Comparison of ENCODE assay signal across 1 cellular context in genomic region chr5:76319673-76320072, GRCh38.
TF ChIP-seq lines count a peak whose summit lies in the region.

No MANE protein-coding gene starts in this region.

TF ChIP-seq in K562, 482 proteins besides CTCF, POLR2A, EP300 and RAD21 (continued from another document and continues in another):
- no peak for TF ChIP-seq ZHX1 (conservative IDR thresholded peaks at IDR 0.05; ENCODE audit: low read length)
- peak; percentile 32; the same call in 1 of the 2 replicates for TF ChIP-seq VEZF1 (CRISPR knock-in tag; IDR thresholded peaks at IDR 0.05)
- TF ChIP-seq BHLHE40 (IDR thresholded peaks at IDR 0.05; ENCODE audit: low read length) = peak; percentile 28; the same call in 1 of the 2 replicates
- no peak for TF ChIP-seq PHB (CRISPR knock-in tag; IDR thresholded peaks at IDR 0.05)
- peak in 1 of 2 experiments; percentile 26; a peak in 1 of 4 replicates for TF ChIP-seq ZNF639 (CRISPR knock-in tag; conservative IDR thresholded peaks at IDR 0.05 in 1 of 2, IDR thresholded peaks at IDR 0.05 in 1 of 2)
- TF ChIP-seq STAT5A (IDR thresholded peaks at IDR 0.05; ENCODE audit: borderline replicate concordance, low read length) = peak; percentile 87
- no peak for TF ChIP-seq HNRNPUL1 (IDR thresholded peaks at IDR 0.05; ENCODE audit: low read length)
- peak; percentile 97 for TF ChIP-seq MEIS2 (IDR thresholded peaks at IDR 0.05; ENCODE audit: partially characterized antibody)
- TF ChIP-seq ZBTB33 (CRISPR knock-in tag; IDR thresholded peaks at IDR 0.05) = no peak
- TF ChIP-seq SMAD4 (CRISPR knock-in tag; conservative IDR thresholded peaks at IDR 0.05) = peak; percentile 49; the same call in 1 of the 2 replicates
- no peak for TF ChIP-seq FOS (IDR thresholded peaks at IDR 0.05; ENCODE audit: extremely low read depth, insufficient read length)
- no peak for TF ChIP-seq FOXP4 (CRISPR knock-in tag; IDR thresholded peaks at IDR 0.05; ENCODE audit: borderline replicate concordance)
- peak; percentile 78; the same call in 1 of the 2 replicates for TF ChIP-seq ZNF644 (tag; IDR thresholded peaks at IDR 0.05; ENCODE audit: low read depth)
- TF ChIP-seq ZBED1 (IDR thresholded peaks at IDR 0.05) = no peak
- peak; percentile 83; the same call in 1 of the 2 replicates for TF ChIP-seq ZNF766 (CRISPR knock-in tag; conservative IDR thresholded peaks at IDR 0.05)
- TF ChIP-seq CTBP1 (IDR thresholded peaks at IDR 0.05; ENCODE audit: borderline replicate concordance) = peak; percentile 57; the same call in 1 of the 2 replicates
- TF ChIP-seq JUND (IDR thresholded peaks at IDR 0.05; ENCODE audit: borderline replicate concordance, low read depth, low read length) = peak; percentile 69
- TF ChIP-seq JUND (tag; IDR thresholded peaks at IDR 0.05; ENCODE audit: borderline replicate concordance, low read depth, low read length) = peak; percentile 25; the same call in 1 of the 3 replicates
- TF ChIP-seq ARID3A (IDR thresholded peaks at IDR 0.05; ENCODE audit: borderline replicate concordance, low read depth, low read length) = peak; percentile 85
- TF ChIP-seq SAFB (IDR thresholded peaks at IDR 0.05; ENCODE audit: borderline replicate concordance, low read depth, low read length) = no peak
- TF ChIP-seq NCOR1 (IDR thresholded peaks at IDR 0.05) = peak; percentile 92
- peak; percentile 77 for TF ChIP-seq NFIC (IDR thresholded peaks at IDR 0.05)
- TF ChIP-seq ZNF431 (CRISPR knock-in tag; IDR thresholded peaks at IDR 0.05) = no peak
- TF ChIP-seq ARID4B (CRISPR knock-in tag; IDR thresholded peaks at IDR 0.05) = no peak
- no peak for TF ChIP-seq MBD1 (CRISPR knock-in tag; IDR thresholded peaks at IDR 0.05)
- no peak for TF ChIP-seq RBM39 (optimal IDR thresholded peaks at IDR 0.05; ENCODE audit: low read depth, low read length)
- TF ChIP-seq HES1 (IDR thresholded peaks at IDR 0.05; ENCODE audit: low read depth) = peak; percentile 68; the same call in 1 of the 2 replicates
- peak; percentile 60; the same call in 1 of the 2 replicates for TF ChIP-seq CC2D1A (IDR thresholded peaks at IDR 0.05)
- TF ChIP-seq ZNF395 (CRISPR knock-in tag; IDR thresholded peaks at IDR 0.05) = peak; percentile 76
- TF ChIP-seq ZNF24 (IDR thresholded peaks at IDR 0.05) = no peak
- TF ChIP-seq MYC (IDR thresholded peaks at IDR 0.05; ENCODE audit: low read depth, low read length) = peak; percentile 21; the same call in 1 of the 2 replicates
- TF ChIP-seq MYC (CRISPR knock-in tag; IDR thresholded peaks at IDR 0.05; ENCODE audit: borderline replicate concordance, low read depth) = no peak
- TF ChIP-seq ZNF444 (CRISPR knock-in tag; IDR thresholded peaks at IDR 0.05) = no peak
- no peak for TF ChIP-seq OTX1 (CRISPR knock-in tag; IDR thresholded peaks at IDR 0.05)
- TF ChIP-seq BRF2 (IDR thresholded peaks at IDR 0.05; ENCODE audit: borderline replicate concordance, insufficient read depth, insufficient read length) = no peak
